In the genomic region with DNA sequence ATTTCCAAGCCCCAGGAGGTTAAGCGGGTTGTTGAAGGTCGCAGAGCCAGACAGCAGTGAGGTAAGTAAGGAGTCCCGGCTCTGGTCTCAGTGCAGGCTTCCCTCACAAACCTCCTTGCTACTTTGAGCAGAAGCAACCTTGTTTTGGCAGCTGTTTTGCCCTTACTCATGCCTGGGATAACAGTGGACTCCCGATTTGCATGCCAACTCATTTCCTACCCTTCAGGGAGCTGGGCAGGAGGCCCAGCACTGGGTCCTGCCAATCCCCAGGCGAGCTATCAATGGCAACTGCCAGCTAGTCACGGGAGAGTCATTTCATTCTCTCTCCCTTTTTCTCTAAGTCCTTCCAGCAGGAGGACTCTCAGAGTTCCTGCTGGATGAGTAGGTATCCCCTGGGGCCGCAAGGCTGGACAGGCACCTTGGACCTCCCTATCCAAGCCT, we compare ENCODE assay signal across 8 cellular contexts.
DNase-seq lines count a peak whose midpoint lies in the region; ATAC-seq, FAIRE-seq and TF ChIP-seq lines count a peak whose summit lies in the region.

No MANE protein-coding gene starts in this region.

- peak overlapping the region; percentile 59; the same call in 1 of the 2 replicates for H2AFZ ChIP-seq in K562 (ENCODE audit: low read depth, low read length)

- in situ Hi-C loops in K562 (cut with MboI) = no loop called here

- CTCF ChIA-PET in K562 (lab: Yijun Ruan, JAX; ENCODE audit: low intra/inter-chr PET ratio) = no interaction called here

- H3K9me3 ChIP-seq in K562 (replicated peaks; ENCODE audit: control insufficient read depth, insufficient read depth, low read depth, low read length) (no peaks in the 10 kb centered on the region), testis (no peaks in the 10 kb centered on the region)

- peaks cover 20% of the 10 kb centered on the region in 2 experiments for H3K4me1 ChIP-seq in K562 (replicated peaks in 1 of 2; ENCODE audit: control insufficient read depth in 2 of 2, insufficient read depth in 2 of 2, low read length in 2 of 2)
- no peaks in the 10 kb centered on the region for H3K4me1 ChIP-seq in testis

- no peak overlapping the region for H3K9ac ChIP-seq in K562 (ENCODE audit: insufficient read depth in 1 of 2, low read depth in 2 of 2, low read length in 2 of 2)

- no peak for ATAC-seq in K562
- ATAC-seq in GM18502 (IDR thresholded peaks at IDR 0.05; ENCODE audit: poor library complexity, unreplicated experiment) = no peak
- no peak for ATAC-seq in GM19455 (IDR thresholded peaks at IDR 0.05; ENCODE audit: unreplicated experiment)

- H3K27ac ChIP-seq in K562 (ENCODE audit: extremely low read depth, low read depth, low read length) (no peak overlapping the region), testis (no peak overlapping the region)

- H3K9me1 ChIP-seq in K562 (ENCODE audit: control insufficient read depth, insufficient read depth, low read length) = peaks cover 4% of the 10 kb centered on the region

- POLR2A ChIA-PET in K562 (lab: Yijun Ruan, JAX) = interaction anchor here (0.5 to 0.7 kb wide), 2 partner anchors 144 to 239 kb away, joined by 3 to 5 read pairs; no protein-coding TSS in a partner anchor

- no peak for TF ChIP-seq CTCF in K562 (IDR thresholded peaks at IDR 0.05 in 2 of 3, conservative IDR thresholded peaks at IDR 0.05 in 1 of 3; ENCODE audit: insufficient read depth in 2 of 3, low read depth in 1 of 3, low read length in 3 of 3)
- no peak for TF ChIP-seq CTCF in testis (IDR thresholded peaks at IDR 0.05)

- H3K27me3 ChIP-seq in K562 (ENCODE audit: control insufficient read depth in 2 of 2, insufficient read depth in 2 of 2, low read length in 2 of 2) (no peaks in the 10 kb centered on the region), testis (no peaks in the 10 kb centered on the region)

- DNase-seq in HT1080 (ENCODE audit: low read depth) (peak; percentile 99), K562 (ENCODE audit: extremely low read depth in 1 of 4, low spot score in 3 of 4) (no peak), hippocampal formation (lab: John Stamatoyannopoulos, UW) (peak; percentile 19 to 55), testis (peak; percentile 30), COLO668 (lab: John Stamatoyannopoulos, UW; ENCODE audit: unreplicated experiment) (no peak), NCI-H345 treated with DMSO at 0.1 percent for 48 hours (lab: John Stamatoyannopoulos, UW; ENCODE audit: unreplicated experiment) (no peak)

- no peak for TF ChIP-seq EP300 in K562 (IDR thresholded peaks at IDR 0.05; ENCODE audit: low read length)

- no peak for TF ChIP-seq RAD21 in K562 (CRISPR knock-in tag; conservative IDR thresholded peaks at IDR 0.05 in 1 of 2, IDR thresholded peaks at IDR 0.05 in 1 of 2)

- H4K20me1 ChIP-seq in K562 (replicated peaks; ENCODE audit: control insufficient read depth, insufficient read depth, low read length) = no peaks in the 10 kb centered on the region

- H3K36me3 ChIP-seq in K562 (ENCODE audit: control insufficient read depth, insufficient read depth, low read length) (no peaks in the 10 kb centered on the region), testis (ENCODE audit: low read depth, missing control alignments) (no peaks in the 10 kb centered on the region)

- TF ChIP-seq POLR2A in K562 (conservative IDR thresholded peaks at IDR 0.05) = no peak
- no peak for TF ChIP-seq POLR2A in testis (IDR thresholded peaks at IDR 0.05)

- no TSS peak for BruUV-seq in K562 (replicated peaks; lab: Mats Ljungman, UMichigan)

- intact Hi-C loops in K562 (cut with micrococcal nuclease) (loop anchor here (5.0 to 10.0 kb wide), 2 partner anchors 137 to 191 kb away; no protein-coding TSS in a partner anchor), testis (cut with DNase I; ENCODE audit: low total_unique reads) (no loop called here)

- FAIRE-seq in K562 (lab: Jason Lieb, UNC) = no peak

- H3K4me3 ChIP-seq in K562 (no peak overlapping the region), testis (no peak overlapping the region)

- WGBS in K562 (ENCODE audit: insufficient coverage, low coverage, missing lambda C conversion rate) = 40% methylated on average over 7 of the region's 7 CpGs
- WGBS in testis, 2 donors = 38 to 40% methylated on average over 7 of the region's 7 CpGs

- H3K79me2 ChIP-seq in K562 (ENCODE audit: control insufficient read depth, insufficient read depth, low read length) = no peaks in the 10 kb centered on the region

- no peak overlapping the region for H3K4me2 ChIP-seq in K562 (ENCODE audit: insufficient read depth, low read length)

TF ChIP-seq in K562, 482 proteins besides CTCF, POLR2A, EP300 and RAD21:
- TF ChIP-seq ZNF431 (CRISPR knock-in tag; IDR thresholded peaks at IDR 0.05) = no peak
- TF ChIP-seq, protein P1, sequence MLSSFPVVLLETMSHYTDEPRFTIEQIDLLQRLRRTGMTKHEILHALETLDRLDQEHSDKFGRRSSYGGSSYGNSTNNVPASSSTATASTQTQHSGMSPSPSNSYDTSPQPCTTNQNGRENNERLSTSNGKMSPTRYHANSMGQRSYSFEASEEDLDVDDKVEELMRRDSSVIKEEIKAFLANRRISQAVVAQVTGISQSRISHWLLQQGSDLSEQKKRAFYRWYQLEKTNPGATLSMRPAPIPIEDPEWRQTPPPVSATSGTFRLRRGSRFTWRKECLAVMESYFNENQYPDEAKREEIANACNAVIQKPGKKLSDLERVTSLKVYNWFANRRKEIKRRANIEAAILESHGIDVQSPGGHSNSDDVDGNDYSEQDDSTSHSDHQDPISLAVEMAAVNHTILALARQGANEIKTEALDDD (IDR thresholded peaks at IDR 0.05) = no peak
- no peak for TF ChIP-seq CBX2 (IDR thresholded peaks at IDR 0.05; ENCODE audit: insufficient read depth, low read length, poor library complexity, severe bottlenecking)
- TF ChIP-seq MCM7 (IDR thresholded peaks at IDR 0.05) = no peak
- TF ChIP-seq ESRRB (CRISPR knock-in tag; IDR thresholded peaks at IDR 0.05; ENCODE audit: borderline replicate concordance) = no peak
- TF ChIP-seq SMAD2 (IDR thresholded peaks at IDR 0.05; ENCODE audit: low read depth, low read length) = no peak
- TF ChIP-seq ZNF507 (tag; conservative IDR thresholded peaks at IDR 0.05) = no peak
- no peak for TF ChIP-seq ZNF76 (CRISPR knock-in tag; IDR thresholded peaks at IDR 0.05; ENCODE audit: borderline replicate concordance)
- no peak for TF ChIP-seq STAG1 (CRISPR knock-in tag; IDR thresholded peaks at IDR 0.05; ENCODE audit: borderline replicate concordance)

Comparison
In these comparisons a context has a peak if more than half of its experiments do, and no peak if none do; other contexts are left out.
1. DNase-seq: peak in HT1080 (single experiment), hippocampal formation (2 of 2) and testis (single experiment); none in K562 (0 of 4), COLO668 (single experiment) and NCI-H345 treated with DMSO at 0.1 percent for 48 hours (single experiment).